11 cellular contexts compared by ENCODE assay signal in genomic region chr22:44091021-44091721, GRCh38.
A peak's percentile ranks its signal among the peaks of the same experiment; 100 is the strongest.
DNase-seq lines count a peak whose midpoint lies in the region; ATAC-seq, FAIRE-seq and TF ChIP-seq lines count a peak whose summit lies in the region.
"Had no signal": no experiment of that assay in that cellular context is flagged by ENCODE, and none has a peak within 500 bp of the region (broad histone marks: within the 10 kb centered on the region; RNA-seq: fewer than 3 reads in every experiment).

No MANE protein-coding gene starts in this region.

- H3K27me3 ChIP-seq in H1 (replicated peaks in 1 of 4; ENCODE audit: control insufficient read depth in 3 of 4, extremely low read depth in 1 of 4, insufficient read depth in 3 of 4, low read length in 3 of 4) = no peaks in the 10 kb centered on the region
- H3K27me3 ChIP-seq: BLaER1 treated with 17β-estradiol and CSF1 and Interleukin-3, amounts not matched to agents 10 nM and 100 nM had no signal

- no peak overlapping the region for H3K27ac ChIP-seq in H1 (ENCODE audit: low read depth, low read length)
- H3K27ac ChIP-seq: BLaER1 treated with 17β-estradiol and CSF1 and Interleukin-3, amounts not matched to agents 10 nM and 100 nM; thoracic aorta had no signal

- TF ChIP-seq EP300 in H1 (IDR thresholded peaks at IDR 0.05; ENCODE audit: borderline replicate concordance in 1 of 2, low read depth in 2 of 2, low read length in 2 of 2) = no peak

- 0 out of 2 replicates have a peak overlapping the region, but pooled peaks have one; percentile 3 for H2BK20ac ChIP-seq in H1 (ENCODE audit: low read length)

- H3K4ac ChIP-seq in H1 (replicated peaks; ENCODE audit: insufficient read length, low read depth, low read length) = no peak overlapping the region

- H3K18ac ChIP-seq in H1 (ENCODE audit: extremely low read depth, low read length) = no peak overlapping the region

- H2BK15ac ChIP-seq in H1 (ENCODE audit: low read length) = no peak overlapping the region

- no peaks in the 10 kb centered on the region for H3K79me2 ChIP-seq in H1 (ENCODE audit: control insufficient read depth in 1 of 2, insufficient read depth in 2 of 2, low read length in 2 of 2)

- TF ChIP-seq CTCF in H1 (IDR thresholded peaks at IDR 0.05; ENCODE audit: control extremely low read depth in 1 of 3, insufficient read depth in 1 of 3, low read depth in 1 of 3, low read length in 3 of 3) = peak in 2 of 3 experiments; percentile 22 to 39; a peak in 2 of 4 replicates

- H2AK5ac ChIP-seq in H1 (ENCODE audit: low read depth, low read length) = no peak overlapping the region; the same call in 1 of the 2 replicates

- peak; percentile 57 for FAIRE-seq in H1 (lab: Jason Lieb, UNC)

- peak; percentile 23 for DNase-seq in NCI-H82 (lab: John Stamatoyannopoulos, UW)
- no peak for DNase-seq in NCI-H82 treated with DMSO at 0.1 percent for 48 hours (lab: John Stamatoyannopoulos, UW; ENCODE audit: unreplicated experiment)
- DNase-seq in RPMI8226 = peak; percentile 16
- no peak for DNase-seq in H1 (ENCODE audit: low read depth in 1 of 2, low spot score in 2 of 2)
- DNase-seq in stimulated activated CD4-positive, alpha-beta T cell treated with anti-CD3 and anti-CD28 coated beads, Interleukin-2, amount 100 ng/mL, for 24 hours = peak; percentile 37 to 45
- DNase-seq in NCI-H146 (lab: John Stamatoyannopoulos, UW) = no peak

- POLR2A ChIA-PET in H1 (lab: Charles Lee; ENCODE audit: partially characterized antibody) = no interaction called here

- H3K14ac ChIP-seq in H1 (ENCODE audit: insufficient read length) = no peak overlapping the region

- ATAC-seq in HG02973 (IDR thresholded peaks at IDR 0.05; ENCODE audit: unreplicated experiment) (no peak), HG03469 (IDR thresholded peaks at IDR 0.05; ENCODE audit: unreplicated experiment) (no peak)

- H4K91ac ChIP-seq in H1 (replicated peaks; ENCODE audit: insufficient read length, low read length) = no peak overlapping the region

- H3K4me1 ChIP-seq in H1 (replicated peaks in 1 of 4; ENCODE audit: control insufficient read depth in 3 of 4, insufficient read depth in 4 of 4, low read length in 3 of 4) = peaks cover 0 to 4% (median 2%) of the 10 kb centered on the region in 4 experiments; a peak in 4 of 7 replicates

- H3K23ac ChIP-seq in H1 (ENCODE audit: insufficient read length) = no peak overlapping the region

- H4K8ac ChIP-seq in H1 (ENCODE audit: extremely low read depth, insufficient read depth, low read length) = no peak overlapping the region

- peak; percentile 13 to 34; a peak in 2 of 4 replicates for TF ChIP-seq RAD21 in H1 (IDR thresholded peaks at IDR 0.05 in 1 of 2, conservative IDR thresholded peaks at IDR 0.05 in 1 of 2; ENCODE audit: low read depth in 2 of 2, low read length in 2 of 2)

- H2BK120ac ChIP-seq in H1 (replicated peaks; ENCODE audit: low read depth, low read length) = no peak overlapping the region

- no peak overlapping the region for H2BK5ac ChIP-seq in H1 (ENCODE audit: low read depth, low read length)

- H4K20me1 ChIP-seq in H1 (replicated peaks in 1 of 2; ENCODE audit: control insufficient read depth in 1 of 2, insufficient read depth in 2 of 2, low read length in 2 of 2) = no peaks in the 10 kb centered on the region

- H3K23me2 ChIP-seq in H1 (ENCODE audit: low read depth, low read length) = no peaks in the 10 kb centered on the region

- TF ChIP-seq POLR2A in H1 (IDR thresholded peaks at IDR 0.05; ENCODE audit: control extremely low read depth in 1 of 2, low read depth in 2 of 2, low read length in 2 of 2) = no peak

- H3K79me1 ChIP-seq in H1 (ENCODE audit: low read depth, low read length) = no peaks in the 10 kb centered on the region

- 83% methylated on average over 13 of the region's 14 CpGs; no CpG with 5 or more reads in 1 of the 2 experiments for WGBS in H1 (ENCODE audit: extremely low coverage in 1 of 2, insufficient coverage in 1 of 2, insufficient read length in 1 of 2, insufficient replicate concordance in 2 of 2, low coverage in 1 of 2, low lambda C conversion rate in 2 of 2, missing lambda C conversion rate in 1 of 2), 2 experiments

- no peak overlapping the region for H3K9ac ChIP-seq in H1 (replicated peaks in 1 of 4; ENCODE audit: extremely low read depth in 1 of 4, low read depth in 3 of 4, low read length in 3 of 4)
- H3K9ac ChIP-seq: BLaER1 treated with 17β-estradiol and CSF1 and Interleukin-3, amounts not matched to agents 10 nM and 100 nM had no signal

- H2AFZ ChIP-seq in H1 (ENCODE audit: low read length) = no peak overlapping the region

- H4K5ac ChIP-seq in H1 (ENCODE audit: insufficient read length, low read depth, low read length) = no peak overlapping the region

- CTCF ChIA-PET in H1 (lab: Charles Lee; ENCODE audit: partially characterized antibody) = interaction anchor here (0.5 to 0.9 kb wide), 3 partner anchors 12 to 98 kb away, joined by 3 to 4 read pairs (median 3); no protein-coding TSS in a partner anchor

- H3K9me3 ChIP-seq in H1 (ENCODE audit: insufficient read depth in 2 of 2, low read depth in 1 of 2, low read length in 1 of 2) = no peaks in the 10 kb centered on the region
- H3K9me3 ChIP-seq: BLaER1 treated with 17β-estradiol and CSF1 and Interleukin-3, amounts not matched to agents 10 nM and 100 nM; thoracic aorta had no signal

- H3K4me3 ChIP-seq in H1 (ENCODE audit: extremely low read depth in 1 of 4, insufficient read depth in 2 of 4, low read depth in 3 of 4, low read length in 4 of 4) = no peak overlapping the region
- H3K4me3 ChIP-seq: BLaER1 treated with 17β-estradiol and CSF1 and Interleukin-3, amounts not matched to agents 10 nM and 100 nM; lung; thoracic aorta had no signal

- no peak overlapping the region for H3K56ac ChIP-seq in H1 (replicated peaks; ENCODE audit: insufficient read length, low read depth, low read length)

- no peak overlapping the region for H3K4me2 ChIP-seq in H1 (ENCODE audit: insufficient read depth in 1 of 2, low read depth in 2 of 2, low read length in 2 of 2)

- no peaks in the 10 kb centered on the region for H3K36me3 ChIP-seq in H1 (ENCODE audit: control insufficient read depth in 2 of 4, insufficient read depth in 4 of 4, low read length in 3 of 4)
- H3K36me3 ChIP-seq: thoracic aorta had no signal

- H2BK12ac ChIP-seq in H1 (ENCODE audit: low read depth, low read length) = no peak overlapping the region

TF ChIP-seq in H1, 55 proteins besides CTCF, POLR2A, EP300 and RAD21:
- TF ChIP-seq GTF2F1 (IDR thresholded peaks at IDR 0.05; ENCODE audit: borderline replicate concordance, low read depth, low read length) (no peak), TAF7 (optimal IDR thresholded peaks at IDR 0.05; ENCODE audit: borderline replicate concordance, low read depth, low read length) (no peak), EZH2 (IDR thresholded peaks at IDR 0.05; ENCODE audit: low read depth, low read length, severe bottlenecking) (no peak), KDM1A (IDR thresholded peaks at IDR 0.05; ENCODE audit: borderline replicate concordance, low read length) (no peak)
- TF ChIP-seq, protein P1, sequence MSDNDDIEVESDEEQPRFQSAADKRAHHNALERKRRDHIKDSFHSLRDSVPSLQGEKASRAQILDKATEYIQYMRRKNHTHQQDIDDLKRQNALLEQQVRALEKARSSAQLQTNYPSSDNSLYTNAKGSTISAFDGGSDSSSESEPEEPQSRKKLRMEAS (IDR thresholded peaks at IDR 0.05) = no peak

Comparison
In these comparisons a context has a peak if more than half of its experiments do, and no peak if none do; other contexts are left out.
1. DNase-seq: peak in NCI-H82 (single experiment), RPMI8226 (single experiment) and stimulated activated CD4-positive, alpha-beta T cell treated with anti-CD3 and anti-CD28 coated beads, Interleukin-2, amount 100 ng/mL, for 24 hours (2 of 2); none in NCI-H82 treated with DMSO at 0.1 percent for 48 hours (single experiment), H1 (0 of 2) and NCI-H146 (single experiment).